8 cellular contexts compared by ENCODE assay signal in the genomic region with DNA sequence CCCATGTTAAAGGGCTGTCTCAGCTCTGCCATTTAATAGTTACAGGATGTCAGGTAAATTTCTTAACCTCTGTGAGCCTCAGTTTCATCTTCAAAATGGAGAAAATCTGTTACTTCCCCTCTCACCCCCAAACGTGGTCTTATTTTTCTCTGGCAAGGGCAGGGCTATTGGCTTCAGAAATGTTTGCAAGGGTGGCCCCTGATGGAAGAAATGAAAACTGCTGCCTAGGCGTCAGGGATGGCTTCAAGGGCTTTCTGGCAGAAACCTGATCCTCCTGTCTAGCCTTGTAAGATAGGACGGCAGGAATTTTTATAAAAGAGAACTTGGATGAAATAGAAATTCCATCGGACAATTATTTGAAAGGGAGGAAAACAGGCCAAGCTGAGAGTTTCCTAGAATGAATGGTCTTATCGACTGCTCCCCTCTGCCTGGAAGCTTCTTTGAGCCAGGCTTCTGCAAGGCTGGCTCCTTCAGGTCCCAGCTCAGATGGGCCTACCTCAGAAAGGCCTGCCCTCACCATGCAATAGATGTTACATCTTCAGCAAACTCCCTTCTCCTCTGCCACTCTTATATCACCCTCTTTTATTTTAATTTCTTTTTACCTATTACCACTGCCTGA. TPM values are rescaled to one million over a fixed set of nuclear protein-coding genes. Genes with fewer than 3 reads are reported as not detected.
A peak's percentile ranks its signal among the peaks of the same experiment; 100 is the strongest.
DNase-seq lines count a peak whose midpoint lies in the region; ATAC-seq lines count a peak whose summit lies in the region.

No MANE protein-coding gene starts in this region.

- H3K27ac ChIP-seq in Karpas-422 (ENCODE audit: low read length), result no peak overlapping the region

- H2AFZ ChIP-seq in Karpas-422 (ENCODE audit: low read length), result no peak overlapping the region

- no peaks in the 10 kb centered on the region for H3K9me2 ChIP-seq in Karpas-422 (replicated peaks; ENCODE audit: insufficient read depth, low read length)

- H3K4me1 ChIP-seq in Karpas-422 (ENCODE audit: low read length), result no peaks in the 10 kb centered on the region
- H3K4me1 ChIP-seq in adipocyte (ENCODE audit: control insufficient read depth, insufficient read depth, low read length), result peaks cover 17% of the 10 kb centered on the region

- peak in 8 of 14 donors; percentile 19 to 56 (median 26) for DNase-seq in C1 segment of cervical spinal cord (lab: John Stamatoyannopoulos, UW)
- DNase-seq in Karpas-422, result peak; percentile 87
- peak; percentile 57 to 58 for DNase-seq in SHP77 (lab: John Stamatoyannopoulos, UW)
- peak; percentile 94 for DNase-seq in adipocyte (ENCODE audit: low read depth)
- DNase-seq in hepatic stellate cell (ENCODE audit: low spot score), result peak; percentile 69
- peak; percentile 70 for DNase-seq in smooth muscle cell of the brain vasculature (ENCODE audit: low read depth, low spot score)

- H3K9ac ChIP-seq in Karpas-422 (ENCODE audit: low read length) (no peak overlapping the region), adipocyte (ENCODE audit: low read length) (no peak overlapping the region)

- peak; percentile 62 for ATAC-seq in GM19023 (IDR thresholded peaks at IDR 0.05; ENCODE audit: unreplicated experiment)
- ATAC-seq in HG03442 (IDR thresholded peaks at IDR 0.05; ENCODE audit: unreplicated experiment), result no peak

- no peaks in the 10 kb centered on the region for H4K20me1 ChIP-seq in Karpas-422 (ENCODE audit: insufficient read depth, low read depth, low read length)

- no peaks in the 10 kb centered on the region for H3K79me2 ChIP-seq in Karpas-422 (ENCODE audit: low read length)

- H3K4me2 ChIP-seq in Karpas-422 (ENCODE audit: low read depth, low read length, poor library complexity, severe bottlenecking), result no peak overlapping the region

- H3K9me3 ChIP-seq in Karpas-422 (ENCODE audit: low read length), result no peaks in the 10 kb centered on the region
- no peaks in the 10 kb centered on the region for H3K9me3 ChIP-seq in adipocyte (ENCODE audit: control insufficient read depth, low read length)

- H3K36me3 ChIP-seq in Karpas-422 (ENCODE audit: insufficient read depth, low read length) (no peaks in the 10 kb centered on the region), adipocyte (ENCODE audit: control insufficient read depth, insufficient read depth, low read length, severe bottlenecking) (no peaks in the 10 kb centered on the region)

- H3K4me3 ChIP-seq in Karpas-422 (ENCODE audit: low read length), result no peak overlapping the region
- H3K4me3 ChIP-seq in adipocyte (ENCODE audit: low read length), result no peak overlapping the region

- H3K27me3 ChIP-seq in Karpas-422 (ENCODE audit: low read length) (no peaks in the 10 kb centered on the region), adipocyte (replicated peaks; ENCODE audit: control insufficient read depth, insufficient read depth, low read length) (no peaks in the 10 kb centered on the region)

RNA-seq across cellular contexts. Expression of a gene that starts 43.0 kb away (rescaled TPM):
- total RNA-seq in Karpas-422 (2014; rRNA removed; shearing (Covaris generic); ENCODE audit: low replicate concordance), result 10.3 and 21.8 TPM in 2 replicates

Comparison
In these comparisons a context has a peak if more than half of its experiments do, and no peak if none do; other contexts are left out.
1. DNase-seq: peak in every context shown above with its lines; median percentile 94 in adipocyte; 87 in Karpas-422; 70 in smooth muscle cell of the brain vasculature; 69 in hepatic stellate cell; 58 in SHP77; 26 in C1 segment of cervical spinal cord.